In the genomic region with DNA sequence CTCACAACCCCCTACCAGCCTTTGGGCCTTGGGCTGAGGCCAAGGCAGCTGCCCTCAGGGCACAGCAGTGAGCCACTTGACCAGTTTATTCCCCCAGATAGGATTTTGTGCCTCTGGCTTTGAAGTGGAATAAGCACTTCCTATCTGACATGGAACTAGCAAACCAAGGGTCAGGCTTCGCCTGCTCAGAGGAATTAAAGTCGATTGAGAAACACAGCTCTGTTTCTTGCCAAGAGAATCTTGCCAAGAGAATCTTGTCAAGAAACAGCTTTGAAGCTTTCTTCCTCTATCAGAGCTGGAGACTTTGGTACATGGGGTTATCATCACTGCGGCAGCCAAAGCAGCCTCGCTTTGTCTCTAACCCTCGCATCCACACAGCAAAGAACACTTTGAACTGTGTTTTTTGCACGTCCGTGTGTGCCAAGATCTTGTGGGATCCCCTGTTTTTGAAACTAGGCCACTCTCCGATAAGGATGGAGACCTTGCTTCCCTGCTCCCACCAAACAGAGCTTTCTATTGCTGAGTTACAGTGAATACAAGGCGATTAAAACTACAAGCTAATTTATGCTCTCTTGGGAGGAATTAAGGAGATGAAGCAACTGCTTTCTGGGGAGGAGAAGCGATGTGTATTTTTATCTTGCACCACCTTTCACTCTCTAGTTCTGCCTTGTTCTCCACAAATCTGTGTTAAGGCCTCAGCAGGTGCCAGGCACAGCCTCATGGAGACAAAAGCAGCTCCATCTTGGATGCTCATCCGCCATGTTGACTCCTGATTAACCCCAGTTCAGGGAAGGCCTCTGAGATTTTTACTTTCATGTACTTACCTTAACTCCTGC, we compare ENCODE assay signal across 12 cellular contexts.
A peak's percentile ranks its signal among the peaks of the same experiment; 100 is the strongest.
DNase-seq lines count a peak whose midpoint lies in the region; ATAC-seq and TF ChIP-seq lines count a peak whose summit lies in the region.
"Had no signal": no experiment of that assay in that cellular context is flagged by ENCODE, and none has a peak within 500 bp of the region (broad histone marks: within the 10 kb centered on the region; RNA-seq: fewer than 3 reads in every experiment).

No MANE protein-coding gene starts in this region.

- H3K36me3 ChIP-seq in heart right ventricle (no peaks in the 10 kb centered on the region), sigmoid colon (no peaks in the 10 kb centered on the region)

- peak; percentile 19 to 80 (median 48) for ATAC-seq in heart right ventricle
- no peak for ATAC-seq in HG03097 (IDR thresholded peaks at IDR 0.05; ENCODE audit: low FRiP score, unreplicated experiment)
- ATAC-seq in HG03432 (IDR thresholded peaks at IDR 0.05; ENCODE audit: unreplicated experiment) = no peak
- ATAC-seq: Panc1 had no signal

- no peak overlapping the region for H3K4me3 ChIP-seq in heart right ventricle
- no peak overlapping the region for H3K4me3 ChIP-seq in sigmoid colon

- TF ChIP-seq EP300 in sigmoid colon (IDR thresholded peaks at IDR 0.05) = no peak

- 54 to 62% methylated on average over 11 of the region's 11 CpGs for WGBS in heart right ventricle, 2 donors
- WGBS in sigmoid colon, 2 donors = 79 to 90% methylated on average over 11 of the region's 11 CpGs

- no peak for TF ChIP-seq POLR2A in sigmoid colon (IDR thresholded peaks at IDR 0.05)

- H3K9me3 ChIP-seq in heart right ventricle = peaks cover 0 to 7% (median 0%) of the 10 kb centered on the region in 11 donors
- H3K9me3 ChIP-seq in sigmoid colon = no peaks in the 10 kb centered on the region

- peaks cover 0 to 25% (median 0%) of the 10 kb centered on the region in 9 donors for H3K4me1 ChIP-seq in heart right ventricle
- peaks cover 0 to 73% (median 65%) of the 10 kb centered on the region in 4 donors for H3K4me1 ChIP-seq in sigmoid colon

- H3K27ac ChIP-seq in heart right ventricle (peak overlapping the region in 1 of 10 donors; percentile 17), sigmoid colon (peak overlapping the region; percentile 54 to 83 (median 70))
- H3K27ac ChIP-seq: epithelial cell of prostate had no signal

- intact Hi-C loops in heart right ventricle (cut with DNase I) = no loop called here
- intact Hi-C loops in sigmoid colon (cut with DNase I) = loop anchor here (2.0 to 10.0 kb wide), 4 partner anchors 100 to 425 kb away; no protein-coding TSS in a partner anchor

- no peak for TF ChIP-seq CTCF in heart right ventricle (IDR thresholded peaks at IDR 0.05)
- TF ChIP-seq CTCF in sigmoid colon (IDR thresholded peaks at IDR 0.05) = no peak

- H3K27me3 ChIP-seq in heart right ventricle (peaks cover 0 to 24% (median 9%) of the 10 kb centered on the region in 7 donors), sigmoid colon (no peaks in the 10 kb centered on the region)

- DNase-seq in DMS79 (lab: John Stamatoyannopoulos, UW) = peak; percentile 81
- DNase-seq in NOMO-1 (lab: John Stamatoyannopoulos, UW; ENCODE audit: unreplicated experiment in 2 of 2) = peak; percentile 23 to 31
- no peak for DNase-seq in heart right ventricle
- DNase-seq in sigmoid colon = peak; percentile 81
- DNase-seq in cortex of kidney (lab: John Stamatoyannopoulos, UW) = no peak
- no peak for DNase-seq in NCI-H2107 (lab: John Stamatoyannopoulos, UW)
- DNase-seq: activated CD4-positive, alpha-beta T cell treated with anti-CD3 and anti-CD28 coated beads for 1 hour; DND-41 had no signal

Comparison
In these comparisons a context has a peak if more than half of its experiments do, and no peak if none do; other contexts are left out.
1. DNase-seq: peak in DMS79 (single experiment), NOMO-1 (2 of 2) and sigmoid colon (single experiment); none in heart right ventricle (0 of 2), cortex of kidney (single experiment) and NCI-H2107 (single experiment).
2. ATAC-seq: peak in heart right ventricle (8 of 8); none in HG03097 (single experiment) and HG03432 (single experiment).